In the genomic region with DNA sequence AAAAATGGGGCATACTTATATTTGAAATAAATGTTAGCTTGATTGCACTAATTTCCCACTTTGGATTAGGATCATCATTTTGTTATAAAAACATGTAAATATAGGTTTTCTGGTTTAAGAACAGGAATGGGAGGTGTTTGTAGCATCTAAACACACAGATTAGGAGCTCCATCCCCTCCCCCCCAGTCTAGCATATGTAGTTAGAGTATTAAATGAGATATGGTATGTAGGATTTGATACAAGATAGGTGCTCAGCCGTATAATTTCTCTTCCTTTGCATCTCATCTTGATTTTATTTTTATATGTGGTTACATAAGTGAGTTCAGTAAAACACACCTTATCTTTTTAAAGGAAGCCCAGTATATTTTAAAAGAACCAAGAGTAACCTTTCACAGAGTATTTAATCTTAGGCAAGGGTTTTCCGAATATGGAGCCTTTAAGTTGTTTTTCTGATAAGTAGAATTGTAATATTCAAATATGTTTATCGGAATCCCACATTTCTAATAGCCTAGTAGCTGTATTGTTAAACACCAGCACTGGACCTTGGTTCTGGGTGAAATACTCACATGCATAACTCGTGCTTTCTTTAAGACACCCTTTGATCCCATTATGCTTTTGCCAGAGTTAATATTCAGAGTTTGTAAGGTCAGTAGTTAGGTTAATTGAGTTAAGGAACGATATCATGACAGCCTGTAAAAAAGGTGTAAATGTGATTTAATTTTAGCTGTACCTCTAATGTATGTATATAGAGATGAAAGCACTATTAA, we compare ENCODE assay signal across 8 cellular contexts. TPM values are rescaled to one million over a fixed set of nuclear protein-coding genes. Genes with fewer than 3 reads are reported as not detected.
A peak's percentile ranks its signal among the peaks of the same experiment; 100 is the strongest.
DNase-seq lines count a peak whose midpoint lies in the region; ATAC-seq and TF ChIP-seq lines count a peak whose summit lies in the region.

No MANE protein-coding gene starts in this region.

- no peak overlapping the region for H3K27ac ChIP-seq in iPS-20b (ENCODE audit: low read length)
- H3K27ac ChIP-seq in stomach smooth muscle (ENCODE audit: low read length): no peak overlapping the region

- CTCF ChIA-PET in activated naive CD4-positive, alpha-beta T cell treated with anti-CD3 and anti-CD28 coated beads, Interleukin-2, amount 10 ng/mL, durations not matched to agents 7 days and 5 days (lab: Charles Lee): interaction anchor here (1.0 kb wide), 1 partner anchor 46 kb away, joined by 3 read pairs; no protein-coding TSS in a partner anchor
- CTCF ChIA-PET in activated B cell treated with CpG ODN at 0.5 μM for 24 hours (lab: Charles Lee): no interaction called here

- H3K27me3 Mint-ChIP-seq in activated naive CD4-positive, alpha-beta T cell treated with anti-CD3 and anti-CD28 coated beads, Interleukin-2, amount 10 ng/mL, durations not matched to agents 7 days and 5 days: peaks cover 7% of the 10 kb centered on the region
- H3K27me3 Mint-ChIP-seq in activated B cell treated with CpG ODN at 0.5 μM for 24 hours: no peaks in the 10 kb centered on the region

- H3K36me3 ChIP-seq in iPS-20b (ENCODE audit: insufficient read depth, low read depth, low read length) (peaks cover 4% of the 10 kb centered on the region), stomach smooth muscle (ENCODE audit: control insufficient read depth in 2 of 2, insufficient read depth in 2 of 2, low read length in 2 of 2) (no peaks in the 10 kb centered on the region)

- H3K9me3 Mint-ChIP-seq in activated naive CD4-positive, alpha-beta T cell treated with anti-CD3 and anti-CD28 coated beads, Interleukin-2, amount 10 ng/mL, durations not matched to agents 7 days and 5 days: no peaks in the 10 kb centered on the region
- H3K9me3 Mint-ChIP-seq in activated B cell treated with CpG ODN at 0.5 μM for 24 hours: no peaks in the 10 kb centered on the region

- peak overlapping the region; percentile 92; the same call in 1 of the 2 replicates for H3K9ac ChIP-seq in iPS-20b (ENCODE audit: low read depth, low read length)
- peak overlapping the region; percentile 1 to 30 for H3K9ac ChIP-seq in stomach smooth muscle (ENCODE audit: low read length in 2 of 2)

- H3K9me3 ChIP-seq in iPS-20b (ENCODE audit: insufficient read depth, low read depth, low read length) (no peaks in the 10 kb centered on the region), stomach smooth muscle (ENCODE audit: control insufficient read depth in 2 of 2, low read length in 2 of 2) (no peaks in the 10 kb centered on the region)

- peaks cover 32% of the 10 kb centered on the region for H3K4me1 Mint-ChIP-seq in activated naive CD4-positive, alpha-beta T cell treated with anti-CD3 and anti-CD28 coated beads, Interleukin-2, amount 10 ng/mL, durations not matched to agents 7 days and 5 days
- H3K4me1 Mint-ChIP-seq in activated B cell treated with CpG ODN at 0.5 μM for 24 hours: peaks cover 47% of the 10 kb centered on the region

- no peak for DNase-seq in activated naive CD4-positive, alpha-beta T cell treated with anti-CD3 and anti-CD28 coated beads, Interleukin-2, amount 10 ng/mL, durations not matched to agents 7 days and 5 days
- DNase-seq in activated naive CD4-positive, alpha-beta T cell (lab: John Stamatoyannopoulos, UW): no peak
- DNase-seq in activated B cell treated with CpG ODN at 0.5 μM for 24 hours: no peak
- DNase-seq in activated naive CD4-positive, alpha-beta T cell treated with Interleukin-2 at 50 U/mL for 16 hours: no peak
- DNase-seq in mucosa of gallbladder (ENCODE audit: low spot score): no peak
- DNase-seq in NCI-H446 (lab: John Stamatoyannopoulos, UW): no peak

- peak overlapping the region; percentile 96 for H3K4me3 Mint-ChIP-seq in activated naive CD4-positive, alpha-beta T cell treated with anti-CD3 and anti-CD28 coated beads, Interleukin-2, amount 10 ng/mL, durations not matched to agents 7 days and 5 days
- peak overlapping the region; percentile 96 for H3K4me3 Mint-ChIP-seq in activated B cell treated with CpG ODN at 0.5 μM for 24 hours

- H3K27me3 ChIP-seq in iPS-20b (ENCODE audit: insufficient read depth, low read length) (no peaks in the 10 kb centered on the region), stomach smooth muscle (ENCODE audit: control insufficient read depth in 1 of 2, insufficient read depth in 2 of 2, low read length in 2 of 2) (no peaks in the 10 kb centered on the region)

- POLR2A ChIA-PET in activated B cell treated with CpG ODN at 0.5 μM for 24 hours (lab: Charles Lee): no interaction called here

- H3K4me1 ChIP-seq in iPS-20b (ENCODE audit: insufficient read depth, low read length) (peaks cover 16% of the 10 kb centered on the region), stomach smooth muscle (ENCODE audit: control insufficient read depth, insufficient read depth, low read length) (peaks cover 4% of the 10 kb centered on the region)

- no peak for ATAC-seq in activated B cell treated with CpG ODN at 0.5 μM for 24 hours (ENCODE audit: low read depth)

- intact Hi-C loops in activated B cell treated with CpG ODN at 0.5 μM for 24 hours (cut with micrococcal nuclease): loop anchor here (1.0 to 10.0 kb wide), 7 partner anchors 7 to 1602 kb away; a partner anchor contains a TSS

- no peak for TF ChIP-seq CTCF in activated B cell treated with CpG ODN at 0.5 μM for 24 hours (IDR thresholded peaks at IDR 0.05)

- H3K4me3 ChIP-seq in iPS-20b (ENCODE audit: low read length): peak overlapping the region; percentile 98
- H3K4me3 ChIP-seq in stomach smooth muscle (ENCODE audit: low read length in 2 of 2): peak overlapping the region in 1 of 2 donors; percentile 90

- H3K36me3 Mint-ChIP-seq in activated naive CD4-positive, alpha-beta T cell treated with anti-CD3 and anti-CD28 coated beads, Interleukin-2, amount 10 ng/mL, durations not matched to agents 7 days and 5 days: peaks cover 11% of the 10 kb centered on the region
- H3K36me3 Mint-ChIP-seq in activated B cell treated with CpG ODN at 0.5 μM for 24 hours (ENCODE audit: low read depth): peaks cover 20% of the 10 kb centered on the region

- no peak overlapping the region for H3K27ac Mint-ChIP-seq in activated naive CD4-positive, alpha-beta T cell treated with anti-CD3 and anti-CD28 coated beads, Interleukin-2, amount 10 ng/mL, durations not matched to agents 7 days and 5 days
- H3K27ac Mint-ChIP-seq in activated B cell treated with CpG ODN at 0.5 μM for 24 hours: no peak overlapping the region

RNA-seq across cellular contexts. Expression of a gene that starts 2.3 kb away (rescaled TPM):
- total RNA-seq in activated B cell treated with CpG ODN at 0.5 μM for 24 hours: 40.4 and 45.7 TPM in 2 replicates
- 49.2 TPM for total RNA-seq in mucosa of gallbladder
